Comparison of ENCODE assay signal across 8 cellular contexts in the genomic region with DNA sequence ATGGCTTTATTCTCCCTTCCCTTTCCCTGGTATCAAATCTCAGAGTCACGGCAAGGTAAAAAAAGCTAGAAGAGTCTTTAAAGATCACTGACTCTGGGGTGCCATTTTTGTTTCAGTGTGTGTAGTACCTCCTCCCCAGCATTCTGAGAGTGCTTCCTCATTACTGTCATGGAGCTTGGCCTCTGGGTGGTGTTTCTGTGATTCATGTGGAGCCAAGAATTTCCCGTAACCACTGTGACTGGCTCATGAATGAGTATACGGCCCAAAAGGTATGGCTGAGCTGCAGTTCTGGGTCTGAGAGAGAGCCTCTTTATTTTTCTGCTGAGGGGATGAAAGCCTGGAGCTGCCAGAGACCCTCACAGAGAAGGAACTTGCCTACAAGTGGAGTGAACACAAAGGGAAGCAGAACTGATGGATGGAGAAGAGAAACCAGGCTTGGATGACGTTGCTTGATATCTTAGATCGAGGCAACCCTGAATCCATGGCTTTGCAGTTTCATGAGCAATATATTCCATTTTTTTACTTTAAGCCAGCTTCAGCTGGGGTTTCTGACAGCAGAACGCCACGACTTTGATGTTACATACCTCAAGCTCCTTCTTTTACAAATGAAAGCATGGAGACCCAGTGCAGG.
DNase-seq lines count a peak whose midpoint lies in the region; ATAC-seq, FAIRE-seq and TF ChIP-seq lines count a peak whose summit lies in the region.

No MANE protein-coding gene starts in this region.

- TF ChIP-seq CTCF in MM.1S (IDR thresholded peaks at IDR 0.05; ENCODE audit: low read length), result no peak

- H3K79me2 ChIP-seq in MM.1S (ENCODE audit: low read length), result no peaks in the 10 kb centered on the region

- ATAC-seq in GM18868 (IDR thresholded peaks at IDR 0.05; ENCODE audit: unreplicated experiment), result peak; percentile 47
- ATAC-seq in GM18519 (IDR thresholded peaks at IDR 0.05; ENCODE audit: low FRiP score, unreplicated experiment), result no peak

- no peaks in the 10 kb centered on the region for H3K9me3 ChIP-seq in MM.1S (replicated peaks; ENCODE audit: insufficient read depth, low read length)

- no peaks in the 10 kb centered on the region for H3K27me3 Mint-ChIP-seq in IgD-negative memory B cell

- H3K4me3 ChIP-seq in MM.1S (ENCODE audit: low read length), result no peak overlapping the region

- H3K27ac ChIP-seq in MM.1S (ENCODE audit: low read length), result no peak overlapping the region

- H3K27me3 ChIP-seq in MM.1S (replicated peaks; ENCODE audit: insufficient read depth, low read length), result no peaks in the 10 kb centered on the region

- peak; percentile 78 for DNase-seq in astrocyte of the hippocampus (ENCODE audit: low read depth, low spot score)
- peak; percentile 50 for DNase-seq in non-pigmented ciliary epithelial cell (ENCODE audit: low read depth)
- no peak for DNase-seq in dermis blood vessel endothelial cell
- DNase-seq in frontal cortex (ENCODE audit: low spot score in 2 of 2), result no peak
- DNase-seq in MM.1S, result no peak

- no peaks in the 10 kb centered on the region for H3K36me3 ChIP-seq in MM.1S (replicated peaks; ENCODE audit: insufficient read depth, low read length)

- no peak for FAIRE-seq in frontal cortex (lab: Jason Lieb, UNC)

- no peak overlapping the region for H3K9ac ChIP-seq in MM.1S (ENCODE audit: low read length)

- no peaks in the 10 kb centered on the region for H3F3A ChIP-seq in MM.1S (ENCODE audit: insufficient read depth, low read length)

- H4K20me1 ChIP-seq in MM.1S (ENCODE audit: insufficient read depth, low read length), result no peaks in the 10 kb centered on the region

- no peak overlapping the region for H3K4me2 ChIP-seq in MM.1S (ENCODE audit: low read depth, low read length)

- no peaks in the 10 kb centered on the region for H3K36me3 Mint-ChIP-seq in IgD-negative memory B cell

- H2AFZ ChIP-seq in MM.1S (ENCODE audit: low read length), result no peak overlapping the region

- H3K9me3 Mint-ChIP-seq in IgD-negative memory B cell, result no peaks in the 10 kb centered on the region

- peaks cover 5% of the 10 kb centered on the region; the same call in 1 of the 2 replicates for H3K4me1 ChIP-seq in MM.1S (ENCODE audit: low read length)

- peak overlapping the region; percentile 80 to 91 (median 84) for H3K27ac Mint-ChIP-seq in IgD-negative memory B cell

- H3K4me1 Mint-ChIP-seq in IgD-negative memory B cell, result peaks cover 18 to 24% (median 18%) of the 10 kb centered on the region in 3 donors

- peak overlapping the region in 2 of 4 donors; percentile 44 to 65 for H3K4me3 Mint-ChIP-seq in IgD-negative memory B cell

- no peaks in the 10 kb centered on the region for H3K9me2 ChIP-seq in MM.1S (replicated peaks; ENCODE audit: insufficient read depth, low read length)

Comparison
In these comparisons a context has a peak if more than half of its experiments do, and no peak if none do; other contexts are left out.
1. DNase-seq: peak in astrocyte of the hippocampus (single experiment) and non-pigmented ciliary epithelial cell (single experiment); none in dermis blood vessel endothelial cell (single experiment), frontal cortex (0 of 2) and MM.1S (single experiment).